In the genomic region with DNA sequence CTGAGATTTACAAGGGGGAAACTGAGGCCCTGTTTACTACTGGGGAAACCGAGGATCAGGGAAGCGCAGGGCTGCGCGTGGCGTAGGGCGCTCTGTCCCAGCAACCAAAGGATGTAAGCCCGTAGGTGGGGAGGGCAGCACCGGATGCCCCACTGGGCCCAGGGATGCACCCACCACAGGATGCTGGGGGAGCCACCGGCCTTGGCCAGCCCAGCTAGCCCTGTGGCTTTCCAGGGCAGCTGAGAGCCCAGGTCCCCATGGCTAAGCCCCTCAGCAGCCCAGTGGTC, we compare ENCODE assay signal across 8 cellular contexts. TPM values are rescaled to one million over a fixed set of nuclear protein-coding genes. Genes with fewer than 3 reads are reported as not detected.
A peak's percentile ranks its signal among the peaks of the same experiment; 100 is the strongest.
DNase-seq lines count a peak whose midpoint lies in the region; ATAC-seq and TF ChIP-seq lines count a peak whose summit lies in the region.

No MANE protein-coding gene starts in this region.

- H3K36me3 Mint-ChIP-seq in activated CD4-positive, alpha-beta T cell treated with anti-CD3 and anti-CD28 coated beads for 36 hours (ENCODE audit: low read depth), result peaks cover 37% of the 10 kb centered on the region
- H3K36me3 Mint-ChIP-seq in activated naive CD8-positive, alpha-beta T cell, result peaks cover 18% of the 10 kb centered on the region

- 40 to 48% methylated on average over 1 to 8 of the region's 9 CpGs for WGBS in testis, 2 donors

- TF ChIP-seq CTCF in testis (IDR thresholded peaks at IDR 0.05), result no peak

- H3K9me3 Mint-ChIP-seq in activated CD4-positive, alpha-beta T cell treated with anti-CD3 and anti-CD28 coated beads for 36 hours (ENCODE audit: low read depth), result no peaks in the 10 kb centered on the region
- H3K9me3 Mint-ChIP-seq in activated naive CD8-positive, alpha-beta T cell (ENCODE audit: low read depth), result no peaks in the 10 kb centered on the region

- H3K27ac ChIP-seq in layer of hippocampus (ENCODE audit: low read depth, low read length) (peak overlapping the region; percentile 94), testis (peak overlapping the region; percentile 87 to 89)

- CTCF ChIA-PET in activated CD4-positive, alpha-beta T cell treated with anti-CD3 and anti-CD28 coated beads for 36 hours (lab: Charles Lee), result interaction anchor here (0.6 to 1.8 kb wide), 23 partner anchors 9 to 582 kb away, joined by 3 to 14 read pairs (median 3); partner anchors contain the start of genes ACAD9 and RPN1

- intact Hi-C loops in activated CD4-positive, alpha-beta T cell treated with anti-CD3 and anti-CD28 coated beads for 36 hours (cut with DNase I, micrococcal nuclease), result loop anchor here (1.0 to 5.0 kb wide), 15 partner anchors 33 to 661 kb away; partner anchors contain the start of genes ACAD9 (in 2 of the 2), RPN1 (in 2 of the 2), COPG1 (in 1 of the 2) and EEFSEC (in 1 of the 2)
- intact Hi-C loops in testis (cut with DNase I; ENCODE audit: low total_unique reads), result no loop called here

- peak overlapping the region; percentile 92 for H3K4me3 Mint-ChIP-seq in activated CD4-positive, alpha-beta T cell treated with anti-CD3 and anti-CD28 coated beads for 36 hours
- peak overlapping the region; percentile 95 for H3K4me3 Mint-ChIP-seq in activated naive CD8-positive, alpha-beta T cell

- no peaks in the 10 kb centered on the region for H3K27me3 Mint-ChIP-seq in activated CD4-positive, alpha-beta T cell treated with anti-CD3 and anti-CD28 coated beads for 36 hours
- H3K27me3 Mint-ChIP-seq in activated naive CD8-positive, alpha-beta T cell, result no peaks in the 10 kb centered on the region

- peaks cover 9% of the 10 kb centered on the region for H3K4me1 ChIP-seq in testis

- no peaks in the 10 kb centered on the region for H3K9me3 ChIP-seq in testis

- H3K4me3 ChIP-seq in testis, result peak overlapping the region; percentile 82 to 89

- no peak for TF ChIP-seq POLR2A in testis (IDR thresholded peaks at IDR 0.05)

- POLR2A ChIA-PET in activated CD4-positive, alpha-beta T cell treated with anti-CD3 and anti-CD28 coated beads for 36 hours (lab: Charles Lee), result interaction anchor here (0.7 to 1.1 kb wide), 3 partner anchors 63 to 377 kb away, joined by 3 to 5 read pairs (median 3); partner anchors contain the start of gene ACAD9

- H3K4me1 Mint-ChIP-seq in activated CD4-positive, alpha-beta T cell treated with anti-CD3 and anti-CD28 coated beads for 36 hours, result peaks cover 33% of the 10 kb centered on the region
- H3K4me1 Mint-ChIP-seq in activated naive CD8-positive, alpha-beta T cell (ENCODE audit: low read depth), result peaks cover 30% of the 10 kb centered on the region

- DNase-seq in activated CD4-positive, alpha-beta T cell treated with anti-CD3 and anti-CD28 coated beads for 36 hours, result no peak
- no peak for DNase-seq in activated CD4-positive, alpha-beta T cell treated with anti-CD3 and anti-CD28 coated beads, Interleukin-2, amount 50 U/mL, for 1 hour
- DNase-seq in testis (no peak), epidermal melanocyte (ENCODE audit: insufficient read length, low spot score) (no peak), NCI-H1092 (lab: John Stamatoyannopoulos, UW) (no peak)

- H3K27ac Mint-ChIP-seq in activated CD4-positive, alpha-beta T cell treated with anti-CD3 and anti-CD28 coated beads for 36 hours, result peak overlapping the region; percentile 97
- peak overlapping the region; percentile 96 for H3K27ac Mint-ChIP-seq in activated naive CD8-positive, alpha-beta T cell

- ATAC-seq in activated CD4-positive, alpha-beta T cell treated with anti-CD3 and anti-CD28 coated beads for 36 hours, result peak; percentile 40
- ATAC-seq in HG03565 (IDR thresholded peaks at IDR 0.05; ENCODE audit: unreplicated experiment), result no peak

- H3K36me3 ChIP-seq in testis (ENCODE audit: low read depth, missing control alignments), result no peaks in the 10 kb centered on the region

- H3K27me3 ChIP-seq in layer of hippocampus (ENCODE audit: control insufficient read depth, insufficient read depth, low read length) (no peaks in the 10 kb centered on the region), testis (no peaks in the 10 kb centered on the region)

RNA-seq across cellular contexts. Expression of gene RPN1, which starts 33.4 kb away (rescaled TPM):
- 100 to 1,000 TPM; 138 to 153 TPM for total RNA-seq in activated CD4-positive, alpha-beta T cell treated with anti-CD3 and anti-CD28 coated beads for 36 hours
- 100 to 1,000 TPM; 200 to 259 TPM for total RNA-seq in testis
- 266 TPM for polyA plus RNA-seq in testis (ENCODE audit: insufficient read depth, low read depth, low replicate concordance)
